In the genomic region with DNA sequence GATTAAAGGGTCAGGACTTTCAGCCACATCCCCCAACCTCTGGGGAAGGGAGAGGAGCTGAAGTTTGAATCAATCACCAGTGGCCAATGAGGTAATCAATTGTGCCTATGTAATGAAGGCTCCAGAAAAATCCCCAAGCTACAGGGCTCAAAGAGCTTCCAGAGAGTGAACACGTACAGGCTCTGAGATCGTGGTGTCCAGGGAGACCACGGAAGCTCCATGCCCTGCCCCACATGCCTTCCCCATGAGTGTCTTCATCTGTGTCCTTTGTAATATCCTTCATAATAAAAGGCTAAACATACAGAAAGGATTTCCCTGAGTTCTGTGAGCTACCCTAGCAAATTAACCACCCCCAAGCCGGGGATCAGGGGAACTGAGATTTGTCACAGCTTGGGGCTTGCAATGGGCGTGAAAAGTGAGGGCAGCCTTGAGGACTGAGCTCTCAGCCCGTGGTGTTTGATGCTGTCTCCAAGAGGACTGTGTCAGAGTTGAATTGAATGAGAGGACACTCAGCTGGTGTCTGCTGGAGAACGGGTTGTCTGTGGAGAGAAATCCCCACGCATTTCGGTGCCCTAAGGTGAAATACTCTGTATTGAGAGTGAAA, we compare ENCODE assay signal across 1 cellular context.
TF ChIP-seq lines count a peak whose summit lies in the region.

No MANE protein-coding gene starts in this region.

TF ChIP-seq in HCT116, 20 proteins besides CTCF, POLR2A, EP300 and RAD21:
- TF ChIP-seq CBX3 (IDR thresholded peaks at IDR 0.05; ENCODE audit: low read depth) (no peak), ZNF274 (IDR thresholded peaks at IDR 0.05; ENCODE audit: low read depth, low read length) (no peak), YY1 (IDR thresholded peaks at IDR 0.05; ENCODE audit: extremely low read depth, insufficient replicate concordance, low read depth, low read length) (no peak), SIN3A (IDR thresholded peaks at IDR 0.05; ENCODE audit: low read depth) (no peak), ELF1 (IDR thresholded peaks at IDR 0.05; ENCODE audit: borderline replicate concordance, low read depth) (no peak), FOSL1 (IDR thresholded peaks at IDR 0.05; ENCODE audit: low read depth) (no peak), EZH2 (IDR thresholded peaks at IDR 0.05) (no peak), ZFX (IDR thresholded peaks at IDR 0.05) (no peak), SRF (IDR thresholded peaks at IDR 0.05; ENCODE audit: low read depth) (no peak)
- TF ChIP-seq, protein P1, sequence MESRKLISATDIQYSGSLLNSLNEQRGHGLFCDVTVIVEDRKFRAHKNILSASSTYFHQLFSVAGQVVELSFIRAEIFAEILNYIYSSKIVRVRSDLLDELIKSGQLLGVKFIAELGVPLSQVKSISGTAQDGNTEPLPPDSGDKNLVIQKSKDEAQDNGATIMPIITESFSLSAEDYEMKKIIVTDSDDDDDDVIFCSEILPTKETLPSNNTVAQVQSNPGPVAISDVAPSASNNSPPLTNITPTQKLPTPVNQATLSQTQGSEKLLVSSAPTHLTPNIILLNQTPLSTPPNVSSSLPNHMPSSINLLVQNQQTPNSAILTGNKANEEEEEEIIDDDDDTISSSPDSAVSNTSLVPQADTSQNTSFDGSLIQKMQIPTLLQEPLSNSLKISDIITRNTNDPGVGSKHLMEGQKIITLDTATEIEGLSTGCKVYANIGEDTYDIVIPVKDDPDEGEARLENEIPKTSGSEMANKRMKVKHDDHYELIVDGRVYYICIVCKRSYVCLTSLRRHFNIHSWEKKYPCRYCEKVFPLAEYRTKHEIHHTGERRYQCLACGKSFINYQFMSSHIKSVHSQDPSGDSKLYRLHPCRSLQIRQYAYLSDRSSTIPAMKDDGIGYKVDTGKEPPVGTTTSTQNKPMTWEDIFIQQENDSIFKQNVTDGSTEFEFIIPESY (IDR thresholded peaks at IDR 0.05; ENCODE audit: extremely low read depth, insufficient replicate concordance, low read length) = no peak
- TF ChIP-seq, protein P2, sequence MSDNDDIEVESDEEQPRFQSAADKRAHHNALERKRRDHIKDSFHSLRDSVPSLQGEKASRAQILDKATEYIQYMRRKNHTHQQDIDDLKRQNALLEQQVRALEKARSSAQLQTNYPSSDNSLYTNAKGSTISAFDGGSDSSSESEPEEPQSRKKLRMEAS (IDR thresholded peaks at IDR 0.05) = no peak
TF ChIP-seq in HCT116: peak in this region for 0.
